In the genomic region with DNA sequence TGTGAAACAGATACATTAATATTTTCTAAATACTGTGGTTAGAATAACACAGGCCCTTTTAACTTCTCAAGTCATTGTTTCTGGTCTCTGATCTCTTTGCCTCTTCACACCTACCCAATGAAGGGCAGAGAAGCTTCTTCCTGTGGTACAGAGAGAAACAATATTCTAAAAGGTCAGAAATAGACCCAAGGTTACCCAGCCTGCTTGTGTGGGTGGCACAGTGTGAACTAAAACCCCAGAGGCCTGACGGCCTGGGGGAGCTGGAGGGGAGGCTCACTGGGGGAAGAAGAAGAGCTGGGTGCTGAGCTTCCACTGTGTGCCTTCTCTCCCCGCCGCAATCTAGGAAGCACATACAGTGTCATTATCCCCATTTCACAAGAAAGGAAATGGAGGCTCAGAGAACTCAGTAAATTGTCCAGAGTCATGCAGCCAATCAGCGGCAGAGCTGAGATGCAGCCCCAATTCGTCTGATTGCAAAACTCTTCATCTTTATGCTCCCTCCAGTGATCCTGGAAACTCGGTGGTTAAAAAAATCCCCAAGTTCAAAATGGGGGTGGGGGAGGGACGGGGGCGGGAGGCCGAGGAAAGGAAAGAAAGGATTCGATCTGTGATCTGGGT, we compare ENCODE assay signal across 7 cellular contexts.
DNase-seq lines count a peak whose midpoint lies in the region; ATAC-seq lines count a peak whose summit lies in the region.

No MANE protein-coding gene starts in this region.

- no peaks in the 10 kb centered on the region for H3K9me3 ChIP-seq in trophoblast cell (ENCODE audit: insufficient read depth, low read depth, low read length)

- ATAC-seq in GM18870 (IDR thresholded peaks at IDR 0.05; ENCODE audit: unreplicated experiment) (peak; percentile 59), HG02623 (IDR thresholded peaks at IDR 0.05; ENCODE audit: unreplicated experiment) (peak; percentile 56)
- ATAC-seq in activated CD8-positive, alpha-beta T cell treated with anti-CD3 and anti-CD28 coated beads, Interleukin-2, amount 10 ng/mL, durations not matched to agents 7 days and 5 days = peak; percentile 41

- H2BK120ac ChIP-seq in trophoblast cell (ENCODE audit: insufficient read depth, low read length, poor library complexity) = no peak overlapping the region

- H3K14ac ChIP-seq in trophoblast cell (ENCODE audit: low read length) = no peak overlapping the region

- peak overlapping the region; percentile 49 for H2AK5ac ChIP-seq in trophoblast cell (ENCODE audit: low read length)

- no peak overlapping the region for H3K4me3 ChIP-seq in trophoblast cell (ENCODE audit: low read depth, low read length)

- no peaks in the 10 kb centered on the region for H3K27me3 Mint-ChIP-seq in activated CD8-positive, alpha-beta T cell treated with anti-CD3 and anti-CD28 coated beads, Interleukin-2, amount 10 ng/mL, durations not matched to agents 7 days and 5 days (ENCODE audit: low read depth)

- H3K36me3 ChIP-seq in trophoblast cell (ENCODE audit: control insufficient read depth in 1 of 2, insufficient read depth in 2 of 2, low read length in 2 of 2) = no peaks in the 10 kb centered on the region

- no peak overlapping the region for H3K4me2 ChIP-seq in trophoblast cell (ENCODE audit: low read length)

- no peak overlapping the region for H3K4ac ChIP-seq in trophoblast cell (ENCODE audit: low read depth, low read length)

- no peak overlapping the region for H2AFZ ChIP-seq in trophoblast cell (ENCODE audit: insufficient read depth, low read length, poor library complexity)

- no CpG with 5 or more reads among the region's 10 CpGs for WGBS in trophoblast cell (ENCODE audit: extremely low coverage, insufficient coverage, insufficient read length)

- no peak overlapping the region for H3K27ac ChIP-seq in trophoblast cell (ENCODE audit: low read depth, low read length)

- no peaks in the 10 kb centered on the region for H3K9me3 Mint-ChIP-seq in activated CD8-positive, alpha-beta T cell treated with anti-CD3 and anti-CD28 coated beads, Interleukin-2, amount 10 ng/mL, durations not matched to agents 7 days and 5 days (ENCODE audit: insufficient read depth)

- H3K4me3 Mint-ChIP-seq in activated CD8-positive, alpha-beta T cell treated with anti-CD3 and anti-CD28 coated beads, Interleukin-2, amount 10 ng/mL, durations not matched to agents 7 days and 5 days = peak overlapping the region; percentile 4

- H4K8ac ChIP-seq in trophoblast cell (ENCODE audit: low read depth, low read length) = no peak overlapping the region

- H3K4me1 Mint-ChIP-seq in activated CD8-positive, alpha-beta T cell treated with anti-CD3 and anti-CD28 coated beads, Interleukin-2, amount 10 ng/mL, durations not matched to agents 7 days and 5 days (ENCODE audit: low read depth) = peaks cover 81% of the 10 kb centered on the region

- H3K4me1 ChIP-seq in trophoblast cell (ENCODE audit: control insufficient read depth in 1 of 2, insufficient read depth in 2 of 2, low read length in 2 of 2) = peaks cover 20 to 28% of the 10 kb centered on the region in 2 experiments

- no peak overlapping the region for H3K23ac ChIP-seq in trophoblast cell (ENCODE audit: low read length)

- no peak overlapping the region for H2BK5ac ChIP-seq in trophoblast cell (ENCODE audit: low read depth, low read length, poor library complexity)

- peak overlapping the region; percentile 90 for H3K27ac Mint-ChIP-seq in activated CD8-positive, alpha-beta T cell treated with anti-CD3 and anti-CD28 coated beads, Interleukin-2, amount 10 ng/mL, durations not matched to agents 7 days and 5 days

- POLR2A ChIA-PET in activated CD8-positive, alpha-beta T cell treated with anti-CD3 and anti-CD28 coated beads, Interleukin-2, amount 10 ng/mL, durations not matched to agents 7 days and 5 days (lab: Charles Lee) = interaction anchor here (0.8 to 1.5 kb wide), 6 partner anchors 9 to 68 kb away, joined by 3 to 5 read pairs (median 3); no protein-coding TSS in a partner anchor

- no peaks in the 10 kb centered on the region for H3K27me3 ChIP-seq in trophoblast cell (ENCODE audit: insufficient read depth, low read length)

- no peak for DNase-seq in activated CD8-positive, alpha-beta T cell treated with anti-CD3 and anti-CD28 coated beads, Interleukin-2, amount 10 ng/mL, durations not matched to agents 7 days and 5 days
- peak in 1 of 2 donors; percentile 1 for DNase-seq in trophoblast cell
- DNase-seq in COLO829 (ENCODE audit: low spot score) = no peak
- DNase-seq in activated CD4-positive, alpha-beta T cell treated with anti-CD3 and anti-CD28 coated beads, Interleukin-2, amount 50 U/mL, for 48 hours = no peak
- no peak for DNase-seq in activated CD4-positive, CD25-positive, alpha-beta regulatory T cell treated with anti-CD3 and anti-CD28 coated beads, Interleukin-2, amount 50 U/mL, for 72 hours

- no peak overlapping the region for H3K9ac ChIP-seq in trophoblast cell (ENCODE audit: low read length)

- CTCF ChIA-PET in activated CD8-positive, alpha-beta T cell treated with anti-CD3 and anti-CD28 coated beads, Interleukin-2, amount 10 ng/mL, durations not matched to agents 7 days and 5 days (lab: Charles Lee) = interaction anchor here (1.4 to 2.4 kb wide), 3 partner anchors 9 to 67 kb away, joined by 5 to 9 read pairs (median 8); no protein-coding TSS in a partner anchor

- H3K36me3 Mint-ChIP-seq in activated CD8-positive, alpha-beta T cell treated with anti-CD3 and anti-CD28 coated beads, Interleukin-2, amount 10 ng/mL, durations not matched to agents 7 days and 5 days (ENCODE audit: low read depth) = peaks cover 7% of the 10 kb centered on the region

- peak overlapping the region; percentile 31 for H4K91ac ChIP-seq in trophoblast cell (ENCODE audit: low read depth, low read length)

- peaks cover 15% of the 10 kb centered on the region for H3K79me1 ChIP-seq in trophoblast cell (ENCODE audit: low read length)

- no peak overlapping the region for H4K12ac ChIP-seq in trophoblast cell (ENCODE audit: low read depth, low read length)

- H3K18ac ChIP-seq in trophoblast cell (ENCODE audit: low read length) = no peak overlapping the region

- H3K79me2 ChIP-seq in trophoblast cell (ENCODE audit: control insufficient read depth, insufficient read depth, low read length, poor library complexity) = no peaks in the 10 kb centered on the region

- H2BK12ac ChIP-seq in trophoblast cell (ENCODE audit: low read length) = peak overlapping the region; percentile 83
